Comparison of ENCODE assay signal across 1 cellular context in the genomic region with DNA sequence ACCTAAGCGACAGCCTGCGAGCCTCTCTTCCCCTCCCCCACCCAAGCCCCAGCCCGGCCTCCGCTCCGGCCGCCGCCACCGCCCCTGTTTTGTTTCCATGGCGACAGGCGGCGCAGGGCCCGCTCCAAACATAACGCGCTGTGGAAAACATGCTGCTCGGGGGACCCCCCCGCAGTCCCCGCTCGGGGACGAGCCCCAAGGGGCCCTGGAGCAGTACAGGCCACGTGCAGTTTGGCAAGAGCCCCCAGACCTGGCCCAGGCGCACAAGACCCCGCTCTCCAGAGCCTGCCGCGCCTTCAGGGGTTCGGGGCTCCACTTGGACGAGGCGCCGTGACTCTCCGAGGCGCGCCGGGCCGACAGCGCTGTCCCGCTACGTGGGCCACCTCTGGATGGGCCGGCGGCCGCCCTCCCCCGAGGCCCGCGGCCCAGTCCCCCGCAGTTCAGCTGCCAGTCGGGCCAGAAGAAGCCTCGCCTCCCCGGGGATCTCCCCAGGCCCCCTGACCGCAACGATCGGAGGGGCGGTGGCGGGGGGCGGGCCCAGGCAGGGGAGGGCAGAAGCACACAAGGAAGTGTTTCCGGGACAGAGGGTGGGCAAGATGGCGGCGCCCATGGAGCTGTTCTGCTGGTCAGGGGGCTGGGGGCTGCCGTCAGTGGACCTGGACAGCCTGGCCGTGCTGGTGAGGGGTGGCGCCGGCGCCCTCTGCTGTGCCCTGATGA.
TF ChIP-seq lines count a peak whose summit lies in the region.

A gene with protein sequence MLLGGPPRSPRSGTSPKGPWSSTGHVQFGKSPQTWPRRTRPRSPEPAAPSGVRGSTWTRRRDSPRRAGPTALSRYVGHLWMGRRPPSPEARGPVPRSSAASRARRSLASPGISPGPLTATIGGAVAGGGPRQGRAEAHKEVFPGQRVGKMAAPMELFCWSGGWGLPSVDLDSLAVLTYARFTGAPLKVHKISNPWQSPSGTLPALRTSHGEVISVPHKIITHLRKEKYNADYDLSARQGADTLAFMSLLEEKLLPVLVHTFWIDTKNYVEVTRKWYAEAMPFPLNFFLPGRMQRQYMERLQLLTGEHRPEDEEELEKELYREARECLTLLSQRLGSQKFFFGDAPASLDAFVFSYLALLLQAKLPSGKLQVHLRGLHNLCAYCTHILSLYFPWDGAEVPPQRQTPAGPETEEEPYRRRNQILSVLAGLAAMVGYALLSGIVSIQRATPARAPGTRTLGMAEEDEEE (plus strand): TSS at position 40 of the 717 bp plus-strand sequence. CDS start 110 bp downstream, at position 150.

TF ChIP-seq in H1, 55 proteins besides CTCF, POLR2A, EP300 and RAD21:
- TF ChIP-seq TAF7 (optimal IDR thresholded peaks at IDR 0.05; ENCODE audit: borderline replicate concordance, low read depth, low read length) (peak; percentile 61), NANOG (IDR thresholded peaks at IDR 0.05; ENCODE audit: insufficient read depth, low read depth, low read length, poor library complexity, severe bottlenecking) (no peak), TAF1 (IDR thresholded peaks at IDR 0.05; ENCODE audit: low read depth, low read length) (peak; percentile 80), CBX5 (IDR thresholded peaks at IDR 0.05; ENCODE audit: low read depth, low read length) (no peak), TBP (IDR thresholded peaks at IDR 0.05; ENCODE audit: low read depth, low read length) (peak; percentile 52; the same call in 1 of the 2 replicates), RNF2 (IDR thresholded peaks at IDR 0.05; ENCODE audit: borderline replicate concordance, low read depth, low read length, missing control alignments, poor library complexity, severe bottlenecking) (no peak), ASH2L (IDR thresholded peaks at IDR 0.05; ENCODE audit: low read length) (peak; percentile 87), SP4 (IDR thresholded peaks at IDR 0.05; ENCODE audit: low read length) (no peak; the same call in 1 of the 2 replicates), CREB1 (IDR thresholded peaks at IDR 0.05) (peak; percentile 96), RFX5 (IDR thresholded peaks at IDR 0.05; ENCODE audit: borderline replicate concordance, low read depth, low read length) (no peak), POU5F1 (IDR thresholded peaks at IDR 0.05; ENCODE audit: low read depth, low read length) (no peak), SAP30 (IDR thresholded peaks at IDR 0.05; ENCODE audit: insufficient read depth, insufficient replicate concordance, low read length) (no peak), YY1 (IDR thresholded peaks at IDR 0.05; ENCODE audit: low read depth, low read length) (peak; percentile 97), SIRT6 (IDR thresholded peaks at IDR 0.05; ENCODE audit: low read length) (no peak), CHD2 (IDR thresholded peaks at IDR 0.05; ENCODE audit: low read length) (no peak; the same call in 1 of the 2 replicates), CHD1 (IDR thresholded peaks at IDR 0.05; ENCODE audit: low read depth, low read length) (no peak), POLR2AphosphoS5 (IDR thresholded peaks at IDR 0.05; ENCODE audit: low read depth, low read length) (peak; percentile 82), NRF1 (IDR thresholded peaks at IDR 0.05; ENCODE audit: low read depth, low read length) (no peak), KDM5A (IDR thresholded peaks at IDR 0.05; ENCODE audit: low read length) (peak; percentile 95), BCL11A (IDR thresholded peaks at IDR 0.05; ENCODE audit: low read depth in 2 of 2, low read length in 2 of 2) (no peak), CBX8 (IDR thresholded peaks at IDR 0.05; ENCODE audit: borderline replicate concordance, low read depth, low read length) (no peak), HDAC6 (IDR thresholded peaks at IDR 0.05; ENCODE audit: low read depth, low read length) (no peak), SP1 (IDR thresholded peaks at IDR 0.05; ENCODE audit: low read depth, low read length) (peak; percentile 65; the same call in 1 of the 2 replicates), HDAC2 (IDR thresholded peaks at IDR 0.05; ENCODE audit: borderline replicate concordance in 1 of 2, low read depth in 2 of 2, low read length in 2 of 2) (peak in 1 of 2 experiments; percentile 66; a peak in 1 of 4 replicates), SUZ12 (IDR thresholded peaks at IDR 0.05; ENCODE audit: low read length) (no peak), MAFK (IDR thresholded peaks at IDR 0.05; ENCODE audit: low read depth, low read length) (no peak), EGR1 (IDR thresholded peaks at IDR 0.05; ENCODE audit: borderline replicate concordance, low read depth, low read length) (peak; percentile 19; the same call in 1 of the 2 replicates), PHF8 (conservative IDR thresholded peaks at IDR 0.05; ENCODE audit: low read depth, low read length) (peak; percentile 79), SRF (IDR thresholded peaks at IDR 0.05; ENCODE audit: low read depth, low read length) (peak; percentile 75), CEBPB (IDR thresholded peaks at IDR 0.05; ENCODE audit: low read depth, low read length) (no peak), SIN3A (conservative IDR thresholded peaks at IDR 0.05 in 1 of 2, IDR thresholded peaks at IDR 0.05 in 1 of 2; ENCODE audit: low read depth in 1 of 2, low read length in 2 of 2) (peak; percentile 79 to 93; a peak in 3 of 4 replicates), KDM4A (IDR thresholded peaks at IDR 0.05; ENCODE audit: low read depth, low read length, severe bottlenecking) (peak; percentile 89)
- TF ChIP-seq, protein P1, sequence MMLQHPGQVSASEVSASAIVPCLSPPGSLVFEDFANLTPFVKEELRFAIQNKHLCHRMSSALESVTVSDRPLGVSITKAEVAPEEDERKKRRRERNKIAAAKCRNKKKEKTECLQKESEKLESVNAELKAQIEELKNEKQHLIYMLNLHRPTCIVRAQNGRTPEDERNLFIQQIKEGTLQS (IDR thresholded peaks at IDR 0.05; ENCODE audit: insufficient read depth, low read depth, low read length) = peak; percentile 71
- TF ChIP-seq, protein P2, sequence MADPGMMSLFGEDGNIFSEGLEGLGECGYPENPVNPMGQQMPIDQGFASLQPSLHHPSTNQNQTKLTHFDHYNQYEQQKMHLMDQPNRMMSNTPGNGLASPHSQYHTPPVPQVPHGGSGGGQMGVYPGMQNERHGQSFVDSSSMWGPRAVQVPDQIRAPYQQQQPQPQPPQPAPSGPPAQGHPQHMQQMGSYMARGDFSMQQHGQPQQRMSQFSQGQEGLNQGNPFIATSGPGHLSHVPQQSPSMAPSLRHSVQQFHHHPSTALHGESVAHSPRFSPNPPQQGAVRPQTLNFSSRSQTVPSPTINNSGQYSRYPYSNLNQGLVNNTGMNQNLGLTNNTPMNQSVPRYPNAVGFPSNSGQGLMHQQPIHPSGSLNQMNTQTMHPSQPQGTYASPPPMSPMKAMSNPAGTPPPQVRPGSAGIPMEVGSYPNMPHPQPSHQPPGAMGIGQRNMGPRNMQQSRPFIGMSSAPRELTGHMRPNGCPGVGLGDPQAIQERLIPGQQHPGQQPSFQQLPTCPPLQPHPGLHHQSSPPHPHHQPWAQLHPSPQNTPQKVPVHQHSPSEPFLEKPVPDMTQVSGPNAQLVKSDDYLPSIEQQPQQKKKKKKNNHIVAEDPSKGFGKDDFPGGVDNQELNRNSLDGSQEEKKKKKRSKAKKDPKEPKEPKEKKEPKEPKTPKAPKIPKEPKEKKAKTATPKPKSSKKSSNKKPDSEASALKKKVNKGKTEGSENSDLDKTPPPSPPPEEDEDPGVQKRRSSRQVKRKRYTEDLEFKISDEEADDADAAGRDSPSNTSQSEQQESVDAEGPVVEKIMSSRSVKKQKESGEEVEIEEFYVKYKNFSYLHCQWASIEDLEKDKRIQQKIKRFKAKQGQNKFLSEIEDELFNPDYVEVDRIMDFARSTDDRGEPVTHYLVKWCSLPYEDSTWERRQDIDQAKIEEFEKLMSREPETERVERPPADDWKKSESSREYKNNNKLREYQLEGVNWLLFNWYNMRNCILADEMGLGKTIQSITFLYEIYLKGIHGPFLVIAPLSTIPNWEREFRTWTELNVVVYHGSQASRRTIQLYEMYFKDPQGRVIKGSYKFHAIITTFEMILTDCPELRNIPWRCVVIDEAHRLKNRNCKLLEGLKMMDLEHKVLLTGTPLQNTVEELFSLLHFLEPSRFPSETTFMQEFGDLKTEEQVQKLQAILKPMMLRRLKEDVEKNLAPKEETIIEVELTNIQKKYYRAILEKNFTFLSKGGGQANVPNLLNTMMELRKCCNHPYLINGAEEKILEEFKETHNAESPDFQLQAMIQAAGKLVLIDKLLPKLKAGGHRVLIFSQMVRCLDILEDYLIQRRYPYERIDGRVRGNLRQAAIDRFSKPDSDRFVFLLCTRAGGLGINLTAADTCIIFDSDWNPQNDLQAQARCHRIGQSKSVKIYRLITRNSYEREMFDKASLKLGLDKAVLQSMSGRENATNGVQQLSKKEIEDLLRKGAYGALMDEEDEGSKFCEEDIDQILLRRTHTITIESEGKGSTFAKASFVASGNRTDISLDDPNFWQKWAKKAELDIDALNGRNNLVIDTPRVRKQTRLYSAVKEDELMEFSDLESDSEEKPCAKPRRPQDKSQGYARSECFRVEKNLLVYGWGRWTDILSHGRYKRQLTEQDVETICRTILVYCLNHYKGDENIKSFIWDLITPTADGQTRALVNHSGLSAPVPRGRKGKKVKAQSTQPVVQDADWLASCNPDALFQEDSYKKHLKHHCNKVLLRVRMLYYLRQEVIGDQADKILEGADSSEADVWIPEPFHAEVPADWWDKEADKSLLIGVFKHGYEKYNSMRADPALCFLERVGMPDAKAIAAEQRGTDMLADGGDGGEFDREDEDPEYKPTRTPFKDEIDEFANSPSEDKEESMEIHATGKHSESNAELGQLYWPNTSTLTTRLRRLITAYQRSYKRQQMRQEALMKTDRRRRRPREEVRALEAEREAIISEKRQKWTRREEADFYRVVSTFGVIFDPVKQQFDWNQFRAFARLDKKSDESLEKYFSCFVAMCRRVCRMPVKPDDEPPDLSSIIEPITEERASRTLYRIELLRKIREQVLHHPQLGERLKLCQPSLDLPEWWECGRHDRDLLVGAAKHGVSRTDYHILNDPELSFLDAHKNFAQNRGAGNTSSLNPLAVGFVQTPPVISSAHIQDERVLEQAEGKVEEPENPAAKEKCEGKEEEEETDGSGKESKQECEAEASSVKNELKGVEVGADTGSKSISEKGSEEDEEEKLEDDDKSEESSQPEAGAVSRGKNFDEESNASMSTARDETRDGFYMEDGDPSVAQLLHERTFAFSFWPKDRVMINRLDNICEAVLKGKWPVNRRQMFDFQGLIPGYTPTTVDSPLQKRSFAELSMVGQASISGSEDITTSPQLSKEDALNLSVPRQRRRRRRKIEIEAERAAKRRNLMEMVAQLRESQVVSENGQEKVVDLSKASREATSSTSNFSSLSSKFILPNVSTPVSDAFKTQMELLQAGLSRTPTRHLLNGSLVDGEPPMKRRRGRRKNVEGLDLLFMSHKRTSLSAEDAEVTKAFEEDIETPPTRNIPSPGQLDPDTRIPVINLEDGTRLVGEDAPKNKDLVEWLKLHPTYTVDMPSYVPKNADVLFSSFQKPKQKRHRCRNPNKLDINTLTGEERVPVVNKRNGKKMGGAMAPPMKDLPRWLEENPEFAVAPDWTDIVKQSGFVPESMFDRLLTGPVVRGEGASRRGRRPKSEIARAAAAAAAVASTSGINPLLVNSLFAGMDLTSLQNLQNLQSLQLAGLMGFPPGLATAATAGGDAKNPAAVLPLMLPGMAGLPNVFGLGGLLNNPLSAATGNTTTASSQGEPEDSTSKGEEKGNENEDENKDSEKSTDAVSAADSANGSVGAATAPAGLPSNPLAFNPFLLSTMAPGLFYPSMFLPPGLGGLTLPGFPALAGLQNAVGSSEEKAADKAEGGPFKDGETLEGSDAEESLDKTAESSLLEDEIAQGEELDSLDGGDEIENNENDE (IDR thresholded peaks at IDR 0.05; ENCODE audit: insufficient replicate concordance, low read length) = no peak
- TF ChIP-seq, protein P3, sequence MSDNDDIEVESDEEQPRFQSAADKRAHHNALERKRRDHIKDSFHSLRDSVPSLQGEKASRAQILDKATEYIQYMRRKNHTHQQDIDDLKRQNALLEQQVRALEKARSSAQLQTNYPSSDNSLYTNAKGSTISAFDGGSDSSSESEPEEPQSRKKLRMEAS (IDR thresholded peaks at IDR 0.05) = peak; percentile 79
